Comparison of ENCODE assay signal across 8 cellular contexts in genomic region chr4:76213415-76214268, GRCh38. TPM values are rescaled to one million over a fixed set of nuclear protein-coding genes. Genes with fewer than 3 reads are reported as not detected.
DNase-seq lines count a peak whose midpoint lies in the region; ATAC-seq and TF ChIP-seq lines count a peak whose summit lies in the region.

SCARB2 (minus strand) TSS chr4:76213824; CDS start chr4:76213543, 281 bp downstream.

- peak within 1 kb of the TSS; percentile 80 for H3K9ac ChIP-seq in KMS-11

- 0% methylated on average over 1 of the region's 99 CpGs; no CpG with 5 or more reads in 1 of the 2 donors for WGBS in gastroesophageal sphincter (ENCODE audit: low coverage in 1 of 2), 2 donors
- 0 to 1% methylated on average over 1 to 11 of the region's 99 CpGs for WGBS in testis, 2 donors

- H3K9me3 Mint-ChIP-seq in activated naive CD4-positive, alpha-beta T cell treated with anti-CD3 and anti-CD28 coated beads for 36 hours = no peaks in the 10 kb centered on the region

- DNase-seq in EL = peak; percentile 86
- peak; percentile 73 for DNase-seq in SHP77 treated with DMSO at 0.1 percent for 48 hours (lab: John Stamatoyannopoulos, UW)
- peak; percentile 76 for DNase-seq in activated naive CD4-positive, alpha-beta T cell treated with anti-CD3 and anti-CD28 coated beads for 36 hours
- DNase-seq in nucleus accumbens (lab: John Stamatoyannopoulos, UW) = peak in 55 of 56 donors; percentile 39 to 92 (median 82)
- DNase-seq in testis = peak; percentile 87

- H3K9me3 ChIP-seq in gastroesophageal sphincter (no peaks in the 10 kb centered on the region), testis (no peaks in the 10 kb centered on the region)

- H3K4me1 Mint-ChIP-seq in activated naive CD4-positive, alpha-beta T cell treated with anti-CD3 and anti-CD28 coated beads for 36 hours (ENCODE audit: low read depth) = peaks cover 30% of the 10 kb centered on the region

- peak within 1 kb of the TSS; percentile 40 for H2AFZ ChIP-seq in KMS-11 (ENCODE audit: low read depth)

- peak within 1 kb of the TSS; percentile 84 for H3K27ac ChIP-seq in KMS-11
- peak within 1 kb of the TSS; percentile 89 to 99 (median 98) for H3K27ac ChIP-seq in gastroesophageal sphincter
- peak within 1 kb of the TSS; percentile 95 to 97 for H3K27ac ChIP-seq in testis

- no peaks in the 10 kb centered on the region for H3K27me3 Mint-ChIP-seq in activated naive CD4-positive, alpha-beta T cell treated with anti-CD3 and anti-CD28 coated beads for 36 hours (ENCODE audit: low read depth)

- peaks cover 56% of the 10 kb centered on the region for H3K79me2 ChIP-seq in KMS-11 (ENCODE audit: insufficient read depth, low read depth)

- TF ChIP-seq CTCF in KMS-11 (conservative IDR thresholded peaks at IDR 0.05; ENCODE audit: low read depth, low read length) (no peak), gastroesophageal sphincter (IDR thresholded peaks at IDR 0.05) (peak in 2 of 4 experiments; percentile 13 to 31), testis (IDR thresholded peaks at IDR 0.05) (peak in 2 of 3 experiments; percentile 4 to 8)

- TF ChIP-seq EP300 in gastroesophageal sphincter (IDR thresholded peaks at IDR 0.05) = no peak

- H3K4me2 ChIP-seq in KMS-11 = peak within 1 kb of the TSS; percentile 83

- H3K27ac Mint-ChIP-seq in activated naive CD4-positive, alpha-beta T cell treated with anti-CD3 and anti-CD28 coated beads for 36 hours = peak within 1 kb of the TSS; percentile 74

- CTCF ChIA-PET in activated naive CD4-positive, alpha-beta T cell treated with anti-CD3 and anti-CD28 coated beads for 36 hours (lab: Charles Lee) = interaction anchor here (0.6 to 2.0 kb wide), 3 partner anchors 9 to 34 kb away, joined by 3 to 7 read pairs (median 4); no protein-coding TSS in a partner anchor

- no peaks in the 10 kb centered on the region for H3K27me3 ChIP-seq in KMS-11 (ENCODE audit: insufficient read depth, low read depth)
- no peaks in the 10 kb centered on the region for H3K27me3 ChIP-seq in gastroesophageal sphincter
- no peaks in the 10 kb centered on the region for H3K27me3 ChIP-seq in testis

- peak within 1 kb of the TSS; percentile 94 for H3K4me3 ChIP-seq in KMS-11 (IDR thresholded peaks at IDR 0.05; ENCODE audit: insufficient read depth, low read depth, low read length)
- peak within 1 kb of the TSS; percentile 75 to 85 for H3K4me3 ChIP-seq in gastroesophageal sphincter
- peak within 1 kb of the TSS; percentile 85 to 90 for H3K4me3 ChIP-seq in testis

- H3K4me3 Mint-ChIP-seq in activated naive CD4-positive, alpha-beta T cell treated with anti-CD3 and anti-CD28 coated beads for 36 hours = peak within 1 kb of the TSS; percentile 76

- H4K20me1 ChIP-seq in KMS-11 (ENCODE audit: insufficient read depth) = no peaks in the 10 kb centered on the region

- H3K36me3 Mint-ChIP-seq in activated naive CD4-positive, alpha-beta T cell treated with anti-CD3 and anti-CD28 coated beads for 36 hours (ENCODE audit: low read depth) = no peaks in the 10 kb centered on the region

- H3K4me1 ChIP-seq in KMS-11 (ENCODE audit: low read depth, poor library complexity, severe bottlenecking) (peaks cover 83% of the 10 kb centered on the region), gastroesophageal sphincter (peaks cover 11 to 61% (median 33%) of the 10 kb centered on the region in 3 donors), testis (peaks cover 31% of the 10 kb centered on the region)

- intact Hi-C loops in activated naive CD4-positive, alpha-beta T cell treated with anti-CD3 and anti-CD28 coated beads for 36 hours (cut with micrococcal nuclease) = loop anchor here (1.0 to 5.0 kb wide), 11 partner anchors 15 to 944 kb away; partner anchors contain the start of genes CCNG2, G3BP2, NUP54 and RCHY1
- intact Hi-C loops in testis (cut with DNase I; ENCODE audit: low total_unique reads) = no loop called here

- H3K36me3 ChIP-seq in KMS-11 (ENCODE audit: insufficient read depth) (no peaks in the 10 kb centered on the region), gastroesophageal sphincter (no peaks in the 10 kb centered on the region), testis (ENCODE audit: low read depth, missing control alignments) (no peaks in the 10 kb centered on the region)

- TF ChIP-seq POLR2A in gastroesophageal sphincter (IDR thresholded peaks at IDR 0.05) (peak; percentile 93 to 95), testis (IDR thresholded peaks at IDR 0.05) (peak; percentile 45)

- ATAC-seq in GM21723 (IDR thresholded peaks at IDR 0.05; ENCODE audit: unreplicated experiment) (peak; percentile 78), gastroesophageal sphincter (peak; percentile 97)

RNA-seq across cellular contexts. Expression of gene SCARB2, which starts in this region (rescaled TPM):
- 1 to 10 TPM; 5.4 to 7.8 TPM for total RNA-seq in activated naive CD4-positive, alpha-beta T cell treated with anti-CD3 and anti-CD28 coated beads for 36 hours
- total RNA-seq in gastroesophageal sphincter = 100 to 1,000 TPM; 121 to 169 (median 130) TPM
- 100 to 1,000 TPM; 115 TPM for total RNA-seq in testis
- polyA plus RNA-seq in testis (ENCODE audit: insufficient read depth, low read depth, low replicate concordance) = 79.0 TPM

Comparison
In these comparisons a context has a peak if more than half of its experiments do, and no peak if none do; other contexts are left out.
1. Peak in every context shown above with its lines: DNase-seq, ATAC-seq, H3K4me3 ChIP-seq and H3K27ac ChIP-seq.
2. RNA of gene SCARB2 (total RNA-seq): 121 to 169 TPM in gastroesophageal sphincter and 115 TPM in testis; 5.4 to 7.8 TPM in activated naive CD4-positive, alpha-beta T cell treated with anti-CD3 and anti-CD28 coated beads for 36 hours; every median in the first group is over 10 times any median in the second.